In genomic region chr7:23945472-23945871, GRCh38 we compare ENCODE assay signal across 35 cellular contexts.
"Had no signal": no experiment of that assay in that cellular context is flagged by ENCODE, and none has a peak within 500 bp of the region (broad histone marks: within the 10 kb centered on the region; RNA-seq: fewer than 3 reads in every experiment).

No MANE protein-coding gene starts in this region.

- DNase-seq: MG63, MM.1S, MV-4-11, NCI-H1048, NCI-H1092, NCI-H1092 treated with DMSO at 0.1 percent for 48 hours, NCI-H1105, NCI-H1105 treated with DMSO at 0.1 percent for 48 hours, NCI-H1417, NCI-H1417 treated with DMSO at 0.1 percent for 48 hours, NCI-H1436, NCI-H1436 treated with DMSO at 0.1 percent for 48 hours, NCI-H146, NCI-H1694, NCI-H1694 treated with DMSO at 0.1 percent for 48 hours, NCI-H187, NCI-H187 treated with DMSO at 0.1 percent for 48 hours, NCI-H1930, NCI-H2029, NCI-H2029 treated with DMSO at 0.1 percent for 48 hours, NCI-H2081, NCI-H2081 treated with DMSO at 0.1 percent for 48 hours, NCI-H2107, NCI-H2171, NCI-H2171 treated with DMSO at 0.1 percent for 48 hours, NCI-H2227 treated with DMSO at 0.1 percent for 48 hours, NCI-H226, NCI-H345, NCI-H446, NCI-H446 treated with DMSO at 0.1 percent for 48 hours, NCI-H510A, NCI-H510A treated with DMSO at 0.1 percent for 48 hours, NCI-H524, NCI-H524 treated with DMSO at 0.1 percent for 48 hours, NCI-H526 had no signal

- H3K4me3 ChIP-seq: MG63 had no signal

- H3K36me3 ChIP-seq: MG63 had no signal

- H3K27me3 ChIP-seq: MG63 had no signal
